ENCODE assay signal across 19 cellular contexts in genomic region chr4:168919706-168920324, GRCh38.
A peak's percentile ranks its signal among the peaks of the same experiment; 100 is the strongest.
DNase-seq lines count a peak whose midpoint lies in the region; ATAC-seq, FAIRE-seq and TF ChIP-seq lines count a peak whose summit lies in the region.
"Had no signal": no experiment of that assay in that cellular context is flagged by ENCODE, and none has a peak within 500 bp of the region (broad histone marks: within the 10 kb centered on the region; RNA-seq: fewer than 3 reads in every experiment).

No MANE protein-coding gene starts in this region.

- no peaks in the 10 kb centered on the region for H3K27me3 ChIP-seq in heart right ventricle
- H3K27me3 ChIP-seq: thyroid gland had no signal

- no peaks in the 10 kb centered on the region for H3K9me3 ChIP-seq in heart right ventricle
- H3K9me3 ChIP-seq: thyroid gland had no signal

- peak; percentile 5 for FAIRE-seq in GM12891 (lab: Jason Lieb, UNC)
- FAIRE-seq: H54 had no signal

- intact Hi-C loops in heart right ventricle (cut with DNase I): loop anchor here (2.0 to 10.0 kb wide), 14 partner anchors 85 to 647 kb away; no protein-coding TSS in a partner anchor

- no peak for TF ChIP-seq CTCF in heart right ventricle (IDR thresholded peaks at IDR 0.05)
- TF ChIP-seq CTCF in osteocyte (IDR thresholded peaks at IDR 0.05): no peak

- H3K4me3 ChIP-seq in heart right ventricle: no peak overlapping the region
- H3K4me3 ChIP-seq: thyroid gland had no signal

- no peaks in the 10 kb centered on the region for H3K9me3 Mint-ChIP-seq in osteocyte (ENCODE audit: unreplicated experiment)
- no peaks in the 10 kb centered on the region for H3K9me3 Mint-ChIP-seq in natural killer cell treated with Interleukin-12 subunit alpha and Interleukin-12 subunit beta and Interleukin-15 and Interleukin-18, amount 100 ng/mL, for 72 hours
- H3K9me3 Mint-ChIP-seq: activated B cell treated with CpG ODN at 0.5 μM for 24 hours had no signal

- H3K4me1 Mint-ChIP-seq in osteocyte (ENCODE audit: unreplicated experiment): peaks cover 5% of the 10 kb centered on the region
- peaks cover 3 to 5% of the 10 kb centered on the region in 2 donors for H3K4me1 Mint-ChIP-seq in natural killer cell treated with Interleukin-12 subunit alpha and Interleukin-12 subunit beta and Interleukin-15 and Interleukin-18, amount 100 ng/mL, for 72 hours (ENCODE audit: low read depth in 2 of 2)
- H3K4me1 Mint-ChIP-seq: activated B cell treated with CpG ODN at 0.5 μM for 24 hours had no signal

- 65 to 68% methylated on average over 4 of the region's 4 CpGs for WGBS in heart right ventricle, 2 donors

- H3K4me1 ChIP-seq in heart right ventricle: peaks cover 0 to 15% (median 7%) of the 10 kb centered on the region in 9 donors
- H3K4me1 ChIP-seq: thyroid gland had no signal

- H3K27me3 Mint-ChIP-seq in osteocyte (ENCODE audit: unreplicated experiment): no peaks in the 10 kb centered on the region
- no peaks in the 10 kb centered on the region for H3K27me3 Mint-ChIP-seq in natural killer cell treated with Interleukin-12 subunit alpha and Interleukin-12 subunit beta and Interleukin-15 and Interleukin-18, amount 100 ng/mL, for 72 hours
- H3K27me3 Mint-ChIP-seq: activated B cell treated with CpG ODN at 0.5 μM for 24 hours had no signal

- H3K36me3 Mint-ChIP-seq in osteocyte (ENCODE audit: unreplicated experiment): peaks cover 54% of the 10 kb centered on the region
- no peaks in the 10 kb centered on the region for H3K36me3 Mint-ChIP-seq in natural killer cell treated with Interleukin-12 subunit alpha and Interleukin-12 subunit beta and Interleukin-15 and Interleukin-18, amount 100 ng/mL, for 72 hours

- TF ChIP-seq POLR2A in GM12891 (IDR thresholded peaks at IDR 0.05; ENCODE audit: low read depth, low read length): no peak

- H3K36me3 ChIP-seq in heart right ventricle: peaks cover 0 to 80% (median 28%) of the 10 kb centered on the region in 9 donors

- H3K4me3 Mint-ChIP-seq in osteocyte (ENCODE audit: unreplicated experiment): no peak overlapping the region
- no peak overlapping the region for H3K4me3 Mint-ChIP-seq in natural killer cell treated with Interleukin-12 subunit alpha and Interleukin-12 subunit beta and Interleukin-15 and Interleukin-18, amount 100 ng/mL, for 72 hours
- H3K4me3 Mint-ChIP-seq: activated B cell treated with CpG ODN at 0.5 μM for 24 hours had no signal

- peak overlapping the region; percentile 5 to 65 (median 46) for H3K27ac ChIP-seq in heart right ventricle

- H3K27ac Mint-ChIP-seq in osteocyte (ENCODE audit: unreplicated experiment): peak overlapping the region; percentile 60
- no peak overlapping the region for H3K27ac Mint-ChIP-seq in natural killer cell treated with Interleukin-12 subunit alpha and Interleukin-12 subunit beta and Interleukin-15 and Interleukin-18, amount 100 ng/mL, for 72 hours
- H3K27ac Mint-ChIP-seq: activated B cell treated with CpG ODN at 0.5 μM for 24 hours had no signal

- peak in 7 of 8 donors; percentile 12 to 86 (median 58) for ATAC-seq in heart right ventricle
- ATAC-seq in natural killer cell treated with Interleukin-12 subunit alpha and Interleukin-12 subunit beta and Interleukin-15 and Interleukin-18, amount 100 ng/mL, for 72 hours: no peak
- ATAC-seq: Panc1 had no signal

- DNase-seq in GM12891 (ENCODE audit: insufficient read length, low spot score): no peak
- DNase-seq in NCI-H69 (lab: John Stamatoyannopoulos, UW): peak; percentile 22
- DNase-seq in heart right ventricle: no peak
- DNase-seq in osteocyte (ENCODE audit: extremely low spot score, unreplicated experiment): no peak
- no peak for DNase-seq in natural killer cell treated with Interleukin-12 subunit alpha and Interleukin-12 subunit beta and Interleukin-15 and Interleukin-18, amount 100 ng/mL, for 72 hours (ENCODE audit: low spot score)
- no peak for DNase-seq in GM19240 (ENCODE audit: insufficient read length, low spot score)
- no peak for DNase-seq in GM03348 (ENCODE audit: low spot score)
- DNase-seq in iPS-NIHi7 (ENCODE audit: extremely low spot score): no peak
- DNase-seq: activated B cell treated with CpG ODN at 0.5 μM for 24 hours; activated naive CD4-positive, alpha-beta T cell; DND-41; effector CD4-positive, alpha-beta T cell; mammary epithelial cell; MM.1S; NCI-H1930; stimulated activated CD4-positive, alpha-beta T cell treated with anti-CD3 and anti-CD28 coated beads, Interleukin-4, amount 100 ng/mL, for 4 hours; thyroid gland had no signal

TF ChIP-seq in GM12891, 5 proteins besides CTCF, POLR2A, EP300 and RAD21:
- no peak for TF ChIP-seq SPI1 (IDR thresholded peaks at IDR 0.05; ENCODE audit: low read depth, low read length)
- TF ChIP-seq POU2F2 (IDR thresholded peaks at IDR 0.05; ENCODE audit: low read depth, low read length): no peak
- TF ChIP-seq TAF1 (IDR thresholded peaks at IDR 0.05; ENCODE audit: low read depth, low read length): no peak
- TF ChIP-seq POLR2AphosphoS5 (IDR thresholded peaks at IDR 0.05; ENCODE audit: low read depth, low read length): no peak
- TF ChIP-seq PAX5 (IDR thresholded peaks at IDR 0.05; ENCODE audit: insufficient read depth, low read length, severe bottlenecking): no peak

Comparison
In these comparisons a context has a peak if more than half of its experiments do, and no peak if none do; other contexts are left out.
1. ATAC-seq: peak in heart right ventricle (7 of 8); none in natural killer cell treated with Interleukin-12 subunit alpha and Interleukin-12 subunit beta and Interleukin-15 and Interleukin-18, amount 100 ng/mL, for 72 hours (0 of 2).